Comparison of ENCODE assay signal across 15 cellular contexts in genomic region chr15:47945869-47946666, GRCh38.
"Had no signal": no experiment of that assay in that cellular context is flagged by ENCODE, and none has a peak within 500 bp of the region (broad histone marks: within the 10 kb centered on the region; RNA-seq: fewer than 3 reads in every experiment).

No MANE protein-coding gene starts in this region.

- H3K9me3 Mint-ChIP-seq: activated CD4-positive, alpha-beta memory T cell treated with anti-CD3 and anti-CD28 coated beads, Interleukin-2, amount 10 ng/mL, durations not matched to agents 7 days and 5 days; memory B cell had no signal

- H3K27me3 ChIP-seq: breast epithelium, esophagus muscularis mucosa, upper lobe of left lung had no signal

- H3K4me3 Mint-ChIP-seq: activated CD4-positive, alpha-beta memory T cell treated with anti-CD3 and anti-CD28 coated beads, Interleukin-2, amount 10 ng/mL, durations not matched to agents 7 days and 5 days; activated naive CD8-positive, alpha-beta T cell treated with anti-CD3 and anti-CD28 coated beads, Interleukin-2, amount 10 ng/mL, durations not matched to agents 7 days and 5 days; memory B cell; natural killer cell treated with Interleukin-12 subunit alpha and Interleukin-12 subunit beta and Interleukin-15 and Interleukin-18, amount 100 ng/mL, for 72 hours; stimulated activated naive CD8-positive, alpha-beta T cell treated with anti-CD3 and anti-CD28 coated beads, Interleukin-15, Interleukin-2, amounts not matched to agents 100 ng/mL and 50 ng/mL, for 24 hours had no signal

- H3K27ac ChIP-seq: breast epithelium, esophagus muscularis mucosa, upper lobe of left lung had no signal

- H3K9me3 ChIP-seq: breast epithelium, esophagus muscularis mucosa, upper lobe of left lung had no signal

- H3K4me3 ChIP-seq: breast epithelium, esophagus muscularis mucosa, upper lobe of left lung had no signal

- H3K27ac Mint-ChIP-seq: activated CD4-positive, alpha-beta memory T cell treated with anti-CD3 and anti-CD28 coated beads, Interleukin-2, amount 10 ng/mL, durations not matched to agents 7 days and 5 days; activated naive CD8-positive, alpha-beta T cell treated with anti-CD3 and anti-CD28 coated beads, Interleukin-2, amount 10 ng/mL, durations not matched to agents 7 days and 5 days; memory B cell; natural killer cell treated with Interleukin-12 subunit alpha and Interleukin-12 subunit beta and Interleukin-15 and Interleukin-18, amount 100 ng/mL, for 72 hours; stimulated activated naive CD8-positive, alpha-beta T cell treated with anti-CD3 and anti-CD28 coated beads, Interleukin-15, Interleukin-2, amounts not matched to agents 100 ng/mL and 50 ng/mL, for 24 hours had no signal

- H3K4me1 Mint-ChIP-seq: activated CD4-positive, alpha-beta memory T cell treated with anti-CD3 and anti-CD28 coated beads, Interleukin-2, amount 10 ng/mL, durations not matched to agents 7 days and 5 days; activated naive CD8-positive, alpha-beta T cell treated with anti-CD3 and anti-CD28 coated beads, Interleukin-2, amount 10 ng/mL, durations not matched to agents 7 days and 5 days; memory B cell had no signal

- H3K36me3 ChIP-seq: breast epithelium, esophagus muscularis mucosa, upper lobe of left lung had no signal

- FAIRE-seq: colon had no signal

- H3K27me3 Mint-ChIP-seq: memory B cell had no signal

- H3K36me3 Mint-ChIP-seq: activated naive CD8-positive, alpha-beta T cell treated with anti-CD3 and anti-CD28 coated beads, Interleukin-2, amount 10 ng/mL, durations not matched to agents 7 days and 5 days; memory B cell; natural killer cell treated with Interleukin-12 subunit alpha and Interleukin-12 subunit beta and Interleukin-15 and Interleukin-18, amount 100 ng/mL, for 72 hours had no signal

- DNase-seq: activated CD4-positive, alpha-beta memory T cell treated with anti-CD3 and anti-CD28 coated beads, Interleukin-2, amount 10 ng/mL, durations not matched to agents 7 days and 5 days; activated CD8-positive, alpha-beta memory T cell treated with anti-CD3 and anti-CD28 coated beads, Interleukin-2, amount 50 U/mL, for 4 hours; activated naive CD8-positive, alpha-beta T cell treated with anti-CD3 and anti-CD28 coated beads, Interleukin-2, amount 10 ng/mL, durations not matched to agents 7 days and 5 days; anterior cingulate cortex; stimulated activated CD4-positive, alpha-beta T cell treated with anti-CD3 and anti-CD28 coated beads, Interleukin-15, amount 100 ng/mL, for 24 hours; stimulated activated CD4-positive, alpha-beta T cell treated with anti-CD3 and anti-CD28 coated beads, Interleukin-4, amount 100 ng/mL, for 24 hours; upper lobe of left lung had no signal

- H3K4me1 ChIP-seq: breast epithelium, esophagus muscularis mucosa, upper lobe of left lung had no signal

- ATAC-seq: activated CD4-positive, CD25-positive, alpha-beta regulatory T cell treated with anti-CD3 and anti-CD28 coated beads, Interleukin-2, amount 50 U/mL, for 24 hours; left lobe of liver; natural killer cell treated with Interleukin-12 subunit alpha and Interleukin-12 subunit beta and Interleukin-15 and Interleukin-18, amount 100 ng/mL, for 72 hours had no signal
